In genomic region chrX:31423575-31424284, GRCh38 we compare ENCODE assay signal across 9 cellular contexts.
DNase-seq lines count a peak whose midpoint lies in the region; ATAC-seq and TF ChIP-seq lines count a peak whose summit lies in the region.
"Had no signal": no experiment of that assay in that cellular context is flagged by ENCODE, and none has a peak within 500 bp of the region (broad histone marks: within the 10 kb centered on the region; RNA-seq: fewer than 3 reads in every experiment).

No MANE protein-coding gene starts in this region.

- H3K27me3 Mint-ChIP-seq in natural killer cell treated with Interleukin-12 subunit alpha and Interleukin-12 subunit beta and Interleukin-15 and Interleukin-18, amount 100 ng/mL, for 72 hours = peaks cover 0 to 3% of the 10 kb centered on the region in 2 donors
- no peaks in the 10 kb centered on the region for H3K27me3 Mint-ChIP-seq in T-helper 2 cell treated with Interferon-gamma antibody and Interleukin-4, amounts not matched to agents 5 μg/mL and 100 μg/mL, for 36 hours (ENCODE audit: low read depth)

- H3K27me3 ChIP-seq in prostate gland (replicated peaks; ENCODE audit: insufficient read depth) (no peaks in the 10 kb centered on the region), aorta (ENCODE audit: control insufficient read depth in 1 of 2, insufficient read depth in 2 of 2, low read length in 1 of 2) (no peaks in the 10 kb centered on the region)

- no peak overlapping the region for H3K27ac Mint-ChIP-seq in natural killer cell treated with Interleukin-12 subunit alpha and Interleukin-12 subunit beta and Interleukin-15 and Interleukin-18, amount 100 ng/mL, for 72 hours
- no peak overlapping the region for H3K27ac Mint-ChIP-seq in T-helper 2 cell treated with Interferon-gamma antibody and Interleukin-4, amounts not matched to agents 5 μg/mL and 100 μg/mL, for 36 hours
- H3K27ac Mint-ChIP-seq: T-cell had no signal

- DNase-seq in DMS53 treated with DMSO at 0.1 percent for 48 hours (lab: John Stamatoyannopoulos, UW; ENCODE audit: unreplicated experiment) (peak; percentile 67), HFF-Myc (ENCODE audit: extremely low read depth, low read depth) (peak; percentile 33), RKO (ENCODE audit: low spot score) (peak; percentile 65), fibroblast of gingiva (ENCODE audit: low read depth) (peak; percentile 62), prostate gland (ENCODE audit: low spot score) (peak; percentile 14), aorta (no peak)
- DNase-seq in natural killer cell treated with Interleukin-12 subunit alpha and Interleukin-12 subunit beta and Interleukin-15 and Interleukin-18, amount 100 ng/mL, for 72 hours (ENCODE audit: low spot score) = no peak
- no peak for DNase-seq in T-helper 2 cell treated with Interferon-gamma antibody and Interleukin-4, amounts not matched to agents 5 μg/mL and 100 μg/mL, for 36 hours (ENCODE audit: low spot score)

- no peaks in the 10 kb centered on the region for H3K4me1 ChIP-seq in prostate gland (replicated peaks)
- H3K4me1 ChIP-seq in aorta (ENCODE audit: control insufficient read depth in 1 of 2, insufficient read depth in 2 of 2, low read length in 2 of 2) = no peaks in the 10 kb centered on the region

- H3K27ac ChIP-seq in prostate gland (no peak overlapping the region), aorta (ENCODE audit: low read depth in 1 of 2, low read length in 2 of 2) (no peak overlapping the region)

- H3K36me3 ChIP-seq in prostate gland (no peaks in the 10 kb centered on the region), aorta (ENCODE audit: control insufficient read depth in 1 of 2, insufficient read depth in 2 of 2, low read length in 1 of 2) (no peaks in the 10 kb centered on the region)

- peak; percentile 38 for TF ChIP-seq CTCF in HFF-Myc (IDR thresholded peaks at IDR 0.05; ENCODE audit: low read depth, low read length, missing control alignments)
- peak in 3 of 4 experiments; percentile 17 to 39 (median 32) for TF ChIP-seq CTCF in prostate gland (IDR thresholded peaks at IDR 0.05)

- H3K9me3 Mint-ChIP-seq in natural killer cell treated with Interleukin-12 subunit alpha and Interleukin-12 subunit beta and Interleukin-15 and Interleukin-18, amount 100 ng/mL, for 72 hours = no peaks in the 10 kb centered on the region
- no peaks in the 10 kb centered on the region for H3K9me3 Mint-ChIP-seq in T-helper 2 cell treated with Interferon-gamma antibody and Interleukin-4, amounts not matched to agents 5 μg/mL and 100 μg/mL, for 36 hours
- H3K9me3 Mint-ChIP-seq: T-cell had no signal

- H3K36me3 Mint-ChIP-seq in natural killer cell treated with Interleukin-12 subunit alpha and Interleukin-12 subunit beta and Interleukin-15 and Interleukin-18, amount 100 ng/mL, for 72 hours = no peaks in the 10 kb centered on the region
- no peaks in the 10 kb centered on the region for H3K36me3 Mint-ChIP-seq in T-helper 2 cell treated with Interferon-gamma antibody and Interleukin-4, amounts not matched to agents 5 μg/mL and 100 μg/mL, for 36 hours (ENCODE audit: low read depth)
- H3K36me3 Mint-ChIP-seq: T-cell had no signal

- H3K4me1 Mint-ChIP-seq in natural killer cell treated with Interleukin-12 subunit alpha and Interleukin-12 subunit beta and Interleukin-15 and Interleukin-18, amount 100 ng/mL, for 72 hours (ENCODE audit: low read depth in 2 of 2) = no peaks in the 10 kb centered on the region
- no peaks in the 10 kb centered on the region for H3K4me1 Mint-ChIP-seq in T-helper 2 cell treated with Interferon-gamma antibody and Interleukin-4, amounts not matched to agents 5 μg/mL and 100 μg/mL, for 36 hours (ENCODE audit: low read depth)
- H3K4me1 Mint-ChIP-seq: T-cell had no signal

- intact Hi-C loops in prostate gland (cut with DNase I) = no loop called here
- intact Hi-C loops in aorta (cut with DNase I) = no loop called here

- no peaks in the 10 kb centered on the region for H3K9me3 ChIP-seq in prostate gland
- no peaks in the 10 kb centered on the region for H3K9me3 ChIP-seq in aorta (ENCODE audit: control insufficient read depth, low read length)

- H3K4me3 Mint-ChIP-seq in natural killer cell treated with Interleukin-12 subunit alpha and Interleukin-12 subunit beta and Interleukin-15 and Interleukin-18, amount 100 ng/mL, for 72 hours = no peak overlapping the region
- no peak overlapping the region for H3K4me3 Mint-ChIP-seq in T-helper 2 cell treated with Interferon-gamma antibody and Interleukin-4, amounts not matched to agents 5 μg/mL and 100 μg/mL, for 36 hours
- H3K4me3 Mint-ChIP-seq: T-cell had no signal

- no peak for TF ChIP-seq POLR2A in prostate gland (IDR thresholded peaks at IDR 0.05)

- no peak for ATAC-seq in aorta (ENCODE audit: low FRiP score)
- ATAC-seq in natural killer cell treated with Interleukin-12 subunit alpha and Interleukin-12 subunit beta and Interleukin-15 and Interleukin-18, amount 100 ng/mL, for 72 hours = no peak
- ATAC-seq: T-cell had no signal

- H3K4me3 ChIP-seq in HFF-Myc (replicated peaks; ENCODE audit: low read depth, low read length) (no peak overlapping the region), prostate gland (no peak overlapping the region), aorta (ENCODE audit: low read length in 2 of 2) (no peak overlapping the region)

- 30% methylated on average over 8 of the region's 8 CpGs for WGBS in prostate gland
- 48 to 54% methylated on average over 8 of the region's 8 CpGs for WGBS in aorta, 2 donors

Comparison
In these comparisons a context has a peak if more than half of its experiments do, and no peak if none do; other contexts are left out.
1. DNase-seq: peak in DMS53 treated with DMSO at 0.1 percent for 48 hours (single experiment), HFF-Myc (single experiment), RKO (single experiment), fibroblast of gingiva (single experiment) and prostate gland (single experiment); none in aorta (0 of 2), natural killer cell treated with Interleukin-12 subunit alpha and Interleukin-12 subunit beta and Interleukin-15 and Interleukin-18, amount 100 ng/mL, for 72 hours (single experiment) and T-helper 2 cell treated with Interferon-gamma antibody and Interleukin-4, amounts not matched to agents 5 μg/mL and 100 μg/mL, for 36 hours (single experiment).